Comparison of ENCODE assay signal across 17 cellular contexts in the genomic region with DNA sequence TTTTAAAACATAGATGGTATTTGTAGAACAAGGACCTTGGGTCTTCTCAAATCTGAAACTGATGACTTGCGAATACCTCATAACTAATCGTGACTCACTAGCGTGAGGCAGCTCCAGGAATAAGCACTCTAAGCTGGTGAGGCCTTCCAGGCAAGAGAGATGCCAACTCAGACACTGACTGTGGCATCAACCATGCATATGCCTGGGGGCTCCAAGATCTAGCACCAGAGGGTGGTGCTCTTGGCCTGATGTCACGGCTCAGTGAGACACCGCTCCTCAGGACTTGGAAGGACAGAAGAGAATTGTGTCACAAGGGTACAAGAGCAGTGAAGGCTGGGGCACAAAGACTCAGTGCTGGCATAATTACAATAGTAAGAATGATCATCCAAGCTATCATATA.
DNase-seq lines count a peak whose midpoint lies in the region; ATAC-seq and TF ChIP-seq lines count a peak whose summit lies in the region.
"Had no signal": no experiment of that assay in that cellular context is flagged by ENCODE, and none has a peak within 500 bp of the region (broad histone marks: within the 10 kb centered on the region; RNA-seq: fewer than 3 reads in every experiment).

No MANE protein-coding gene starts in this region.

- H3K36me3 ChIP-seq in breast epithelium (no peaks in the 10 kb centered on the region), psoas muscle (ENCODE audit: insufficient read depth in 1 of 2, low read depth in 1 of 2) (no peaks in the 10 kb centered on the region)

- no peak overlapping the region for H3K4me3 Mint-ChIP-seq in MCF 10A (ENCODE audit: unreplicated experiment)
- H3K4me3 Mint-ChIP-seq: activated T-helper 1 cell treated with anti-CD3 and anti-CD28 coated beads, Interleukin-12 subunit alpha, Interleukin-12 subunit beta, Interleukin-2, Interleukin-4 antibody, amounts not matched to agents 30 ng/mL and 10 ng/mL and 1 ng/mL, durations not matched to agents 14 hours and 24 hours and 36 hours; CD4-positive, CD25-positive, alpha-beta regulatory T cell; neural crest cell; type B pancreatic cell had no signal

- DNase-seq in MCF 10A (ENCODE audit: unreplicated experiment) (peak; percentile 57), breast epithelium (ENCODE audit: low spot score in 2 of 2) (no peak), SK-MEL-5 (ENCODE audit: low read depth, low spot score) (peak; percentile 42), fibroblast of the aortic adventitia (ENCODE audit: low read depth) (no peak), psoas muscle (no peak), activated gamma-delta T cell (lab: John Stamatoyannopoulos, UW) (no peak), DMS153 (lab: John Stamatoyannopoulos, UW) (no peak)
- DNase-seq: CD4-positive, CD25-positive, alpha-beta regulatory T cell; midbrain; NCI-H2081 treated with DMSO at 0.1 percent for 48 hours; NCI-H69; stimulated activated CD4-positive, alpha-beta T cell treated with anti-CD3 and anti-CD28 coated beads, Interleukin-15, amount 100 ng/mL, for 24 hours; stimulated activated naive CD8-positive, alpha-beta T cell treated with anti-CD3 and anti-CD28 coated beads, Interleukin-15, Interleukin-2, amounts not matched to agents 100 U/mL and 50 U/mL, for 24 hours had no signal

- H3K4me3 ChIP-seq in breast epithelium (no peak overlapping the region), fibroblast of the aortic adventitia (ENCODE audit: low read depth, low read length) (no peak overlapping the region), psoas muscle (no peak overlapping the region)

- TF ChIP-seq POLR2A in breast epithelium (IDR thresholded peaks at IDR 0.05), result no peak

- no peaks in the 10 kb centered on the region for H3K27me3 Mint-ChIP-seq in MCF 10A (ENCODE audit: insufficient read depth, unreplicated experiment)
- H3K27me3 Mint-ChIP-seq: CD4-positive, CD25-positive, alpha-beta regulatory T cell; type B pancreatic cell had no signal

- POLR2A ChIA-PET in MCF 10A (lab: Yijun Ruan, JAX), result no interaction called here

- 89 to 93% (median 90%) methylated on average over 5 of the region's 5 CpGs for WGBS in psoas muscle, 3 donors

- H3K27ac ChIP-seq in breast epithelium (no peak overlapping the region), psoas muscle (no peak overlapping the region)

- peaks cover 5% of the 10 kb centered on the region for H3K4me1 Mint-ChIP-seq in MCF 10A (ENCODE audit: insufficient read depth, unreplicated experiment)
- H3K4me1 Mint-ChIP-seq: CD4-positive, CD25-positive, alpha-beta regulatory T cell; neural crest cell had no signal

- H3K27ac Mint-ChIP-seq in MCF 10A (ENCODE audit: low read depth, unreplicated experiment), result no peak overlapping the region
- H3K27ac Mint-ChIP-seq: activated T-helper 1 cell treated with anti-CD3 and anti-CD28 coated beads, Interleukin-12 subunit alpha, Interleukin-12 subunit beta, Interleukin-2, Interleukin-4 antibody, amounts not matched to agents 30 ng/mL and 10 ng/mL and 1 ng/mL, durations not matched to agents 14 hours and 24 hours and 36 hours; CD4-positive, CD25-positive, alpha-beta regulatory T cell; type B pancreatic cell had no signal

- intact Hi-C loops in MCF 10A (cut with micrococcal nuclease) (loop anchor here (1.0 to 2.0 kb wide), 2 partner anchors 184 to 310 kb away; no protein-coding TSS in a partner anchor), breast epithelium (cut with DNase I; ENCODE audit: low total_unique reads) (no loop called here), psoas muscle (cut with DNase I) (no loop called here)

- ATAC-seq in psoas muscle, result no peak
- no peak for ATAC-seq in HG02885 (IDR thresholded peaks at IDR 0.05; ENCODE audit: poor library complexity, unreplicated experiment)
- ATAC-seq: stimulated activated naive CD8-positive, alpha-beta T cell treated with anti-CD3 and anti-CD28 coated beads, Interleukin-15, Interleukin-2, amounts not matched to agents 100 U/mL and 50 U/mL, for 24 hours had no signal

- in situ Hi-C loops in SK-MEL-5 (cut with HindIII; ENCODE audit: low pct_unique_long_range_greater_than_20kb, low sequenced_read_pairs), result no loop called here

- CTCF ChIA-PET in MCF 10A (lab: Yijun Ruan, JAX), result interaction anchor here (0.6 to 1.1 kb wide), 2 partner anchors 23 to 311 kb away, joined by 3 to 5 read pairs; no protein-coding TSS in a partner anchor

- H3K9me3 Mint-ChIP-seq in MCF 10A (ENCODE audit: unreplicated experiment), result no peaks in the 10 kb centered on the region
- H3K9me3 Mint-ChIP-seq: activated T-helper 1 cell treated with anti-CD3 and anti-CD28 coated beads, Interleukin-12 subunit alpha, Interleukin-12 subunit beta, Interleukin-2, Interleukin-4 antibody, amounts not matched to agents 30 ng/mL and 10 ng/mL and 1 ng/mL, durations not matched to agents 14 hours and 24 hours and 36 hours; neural crest cell; type B pancreatic cell had no signal

- H3K9me3 ChIP-seq in breast epithelium, result no peaks in the 10 kb centered on the region
- H3K9me3 ChIP-seq in psoas muscle, result no peaks in the 10 kb centered on the region

- H3K36me3 Mint-ChIP-seq in MCF 10A (ENCODE audit: insufficient read depth, unreplicated experiment), result no peaks in the 10 kb centered on the region
- H3K36me3 Mint-ChIP-seq: CD4-positive, CD25-positive, alpha-beta regulatory T cell; type B pancreatic cell had no signal

- TF ChIP-seq CTCF in MCF 10A (IDR thresholded peaks at IDR 0.05; ENCODE audit: unreplicated experiment) (no peak), breast epithelium (IDR thresholded peaks at IDR 0.05) (no peak), fibroblast of the aortic adventitia (IDR thresholded peaks at IDR 0.05; ENCODE audit: insufficient read depth, low read length) (peak; percentile 2), psoas muscle (IDR thresholded peaks at IDR 0.05) (no peak)

- H3K27me3 ChIP-seq in breast epithelium, result no peaks in the 10 kb centered on the region
- H3K27me3 ChIP-seq in psoas muscle (ENCODE audit: insufficient read depth in 3 of 3, low read length in 2 of 3), result no peaks in the 10 kb centered on the region

- H3K4me1 ChIP-seq in breast epithelium (no peaks in the 10 kb centered on the region), psoas muscle (no peaks in the 10 kb centered on the region)

- BruUV-seq in MCF 10A (replicated peaks; lab: Mats Ljungman, UMichigan), result no TSS peak

Comparison
In these comparisons a context has a peak if more than half of its experiments do, and no peak if none do; other contexts are left out.
1. DNase-seq: peak in MCF 10A (single experiment) and SK-MEL-5 (single experiment); none in breast epithelium (0 of 2), fibroblast of the aortic adventitia (single experiment), psoas muscle (0 of 2), activated gamma-delta T cell (single experiment) and DMS153 (single experiment).